Comparison of ENCODE assay signal across 10 cellular contexts in the genomic region with DNA sequence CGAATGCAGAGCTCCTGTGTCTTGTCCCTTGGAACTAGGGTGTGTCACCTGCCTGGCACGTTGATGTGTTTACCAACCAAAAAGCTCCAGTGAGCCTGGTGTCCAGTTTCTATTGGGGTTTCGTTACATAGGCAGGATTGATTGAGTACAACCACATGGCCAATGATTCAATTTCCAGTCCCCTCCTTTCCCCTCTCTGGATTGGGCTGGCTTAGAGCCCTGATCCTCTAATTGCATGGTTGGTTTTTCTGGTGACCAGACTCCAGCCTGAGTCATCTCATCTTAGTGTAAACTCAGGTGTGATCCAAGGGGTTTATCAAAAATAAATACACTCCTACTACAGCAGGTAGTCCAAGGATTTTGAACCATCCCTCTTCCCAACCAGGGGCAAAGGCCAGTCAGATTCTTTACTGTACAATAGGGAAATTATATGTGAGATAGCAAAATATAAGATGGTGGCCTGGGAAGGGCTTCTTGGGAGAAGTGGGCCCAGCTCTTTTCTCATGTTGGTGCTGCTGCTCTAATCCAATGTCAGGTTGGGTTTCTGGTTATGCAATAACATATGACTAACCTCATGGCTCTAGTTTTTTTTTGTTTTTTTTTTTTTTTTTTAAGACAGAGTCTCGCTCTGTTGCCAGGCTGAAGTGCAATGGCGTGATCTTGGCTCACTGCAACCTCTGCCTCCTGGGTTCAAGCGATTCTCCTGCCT.
A peak's percentile ranks its signal among the peaks of the same experiment; 100 is the strongest.
DNase-seq lines count a peak whose midpoint lies in the region; ATAC-seq and TF ChIP-seq lines count a peak whose summit lies in the region.
"Had no signal": no experiment of that assay in that cellular context is flagged by ENCODE, and none has a peak within 500 bp of the region (broad histone marks: within the 10 kb centered on the region; RNA-seq: fewer than 3 reads in every experiment).

No MANE protein-coding gene starts in this region.

- peak overlapping the region; percentile 71 to 85 (median 77) for H3K27ac ChIP-seq in esophagus squamous epithelium

- intact Hi-C loops in esophagus squamous epithelium (cut with DNase I) = no loop called here

- TF ChIP-seq CTCF in HFF-Myc (IDR thresholded peaks at IDR 0.05; ENCODE audit: low read depth, low read length, missing control alignments) (no peak), esophagus squamous epithelium (IDR thresholded peaks at IDR 0.05) (no peak)

- H3K4me1 ChIP-seq in esophagus squamous epithelium = peaks cover 3 to 32% (median 9%) of the 10 kb centered on the region in 3 donors

- TF ChIP-seq POLR2A in esophagus squamous epithelium (IDR thresholded peaks at IDR 0.05) = no peak

- DNase-seq in HFF-Myc (ENCODE audit: extremely low read depth, low read depth) (peak; percentile 10), NCI-H748 (lab: John Stamatoyannopoulos, UW; ENCODE audit: unreplicated experiment) (peak; percentile 87), esophagus squamous epithelium (lab: John Stamatoyannopoulos, UW) (no peak), renal cortical epithelial cell (ENCODE audit: low read depth) (peak; percentile 91), dermis blood vessel endothelial cell (no peak), RKO (ENCODE audit: low spot score) (no peak)
- DNase-seq in activated CD8-positive, alpha-beta memory T cell treated with anti-CD3 and anti-CD28 coated beads, Interleukin-2, amount 50 U/mL, for 4 hours = no peak
- DNase-seq: NCI-H187; stimulated activated CD4-positive, alpha-beta T cell treated with anti-CD3 and anti-CD28 coated beads, Interleukin-12 subunit alpha, Interleukin-12 subunit beta, amount 100 ng/mL, for 4 hours had no signal

- WGBS in esophagus squamous epithelium, 2 donors = 55 to 61% methylated on average over 6 of the region's 6 CpGs

- H3K4me3 ChIP-seq in HFF-Myc (replicated peaks; ENCODE audit: low read depth, low read length) (no peak overlapping the region), esophagus squamous epithelium (no peak overlapping the region)

- no peaks in the 10 kb centered on the region for H3K36me3 ChIP-seq in esophagus squamous epithelium

- no peaks in the 10 kb centered on the region for H3K9me3 ChIP-seq in esophagus squamous epithelium

- no peak for ATAC-seq in GM21381 (IDR thresholded peaks at IDR 0.05; ENCODE audit: unreplicated experiment)

- no peaks in the 10 kb centered on the region for H3K27me3 ChIP-seq in esophagus squamous epithelium

Comparison
In these comparisons a context has a peak if more than half of its experiments do, and no peak if none do; other contexts are left out.
1. DNase-seq: peak in HFF-Myc (single experiment), NCI-H748 (single experiment) and renal cortical epithelial cell (single experiment); none in esophagus squamous epithelium (single experiment), dermis blood vessel endothelial cell (single experiment), activated CD8-positive, alpha-beta memory T cell treated with anti-CD3 and anti-CD28 coated beads, Interleukin-2, amount 50 U/mL, for 4 hours (single experiment) and RKO (single experiment).